ENCODE assay signal across 17 cellular contexts in the genomic region with DNA sequence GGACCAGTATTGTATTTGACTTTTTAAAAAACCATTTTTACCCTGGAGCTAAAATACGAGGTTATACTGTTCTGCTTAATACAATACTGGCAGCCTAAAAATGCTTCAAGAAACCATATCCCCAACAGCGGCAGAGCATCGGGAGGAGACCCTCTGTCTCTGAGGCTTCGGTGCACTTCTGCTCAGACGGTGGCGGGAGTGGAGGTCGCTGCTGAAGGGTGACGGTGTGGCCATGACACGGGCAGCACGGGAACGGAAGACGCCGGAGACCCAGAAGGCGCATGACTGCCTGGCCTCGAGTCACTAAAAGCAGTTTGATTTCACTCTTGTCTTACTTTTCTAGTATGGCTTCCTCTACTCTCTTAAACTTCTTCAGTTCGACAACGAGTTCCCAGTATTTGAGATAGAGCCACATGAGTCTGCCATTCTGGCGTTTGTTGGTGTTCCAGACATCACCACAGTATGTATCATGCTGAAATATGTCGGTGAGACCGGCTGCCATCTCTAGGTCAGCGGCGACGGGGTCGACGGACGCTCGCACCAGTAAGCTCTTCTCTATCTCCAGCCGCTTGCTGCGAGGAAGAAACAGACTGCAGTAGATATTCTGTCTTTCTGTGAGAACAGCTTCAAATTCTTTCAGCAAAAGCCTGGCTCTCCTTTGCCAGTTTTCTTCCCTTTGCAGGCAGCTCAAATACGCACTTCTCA. TPM values are rescaled to one million over a fixed set of nuclear protein-coding genes. Genes with fewer than 3 reads are reported as not detected.
"Had no signal": no experiment of that assay in that cellular context is flagged by ENCODE, and none has a peak within 500 bp of the region (broad histone marks: within the 10 kb centered on the region; RNA-seq: fewer than 3 reads in every experiment).

No MANE protein-coding gene starts in this region.

- FAIRE-seq: bronchial epithelial cell, endometrium, urothelium cell line had no signal

- DNase-seq: activated naive CD4-positive, alpha-beta T cell treated with anti-CD3 and anti-CD28 coated beads, Interleukin-2, amount 10 ng/mL, durations not matched to agents 7 days and 5 days; glutamatergic neuron; left colon; natural killer cell; retina; stimulated activated CD4-positive, alpha-beta T cell treated with anti-CD3 and anti-CD28 coated beads, Interleukin-2, amount 100 ng/mL, for 48 hours; thyroid gland had no signal

- H3K27me3 ChIP-seq: ascending aorta, esophagus muscularis mucosa, thyroid gland had no signal

- H3K4me3 Mint-ChIP-seq: activated naive CD4-positive, alpha-beta T cell treated with anti-CD3 and anti-CD28 coated beads, Interleukin-2, amount 10 ng/mL, durations not matched to agents 7 days and 5 days; natural killer cell; stimulated activated memory B cell treated with anti-CD40 and anti-IgM and Interleukin-4, amounts not matched to agents 10 μg/mL and 1 μg/mL and 100 μg/mL, for 72 hours; T-helper 2 cell treated with Interferon-gamma antibody and Interleukin-4, amounts not matched to agents 5 μg/mL and 100 μg/mL, for 36 hours had no signal

- H3K4me3 ChIP-seq: ascending aorta, esophagus muscularis mucosa, thyroid gland had no signal

- H3K4me1 ChIP-seq: ascending aorta, thyroid gland had no signal

- ATAC-seq: activated CD4-positive, CD25-positive, alpha-beta regulatory T cell treated with anti-CD3 and anti-CD28 coated beads, Interleukin-2, amount 50 U/mL, for 24 hours; left colon; natural killer cell; stimulated activated memory B cell treated with anti-CD40 and anti-IgM and Interleukin-4, amounts not matched to agents 10 μg/mL and 1 μg/mL and 100 μg/mL, for 72 hours had no signal

- H3K27ac ChIP-seq: ascending aorta, esophagus muscularis mucosa, thyroid gland had no signal

- H3K9me3 Mint-ChIP-seq: activated naive CD4-positive, alpha-beta T cell treated with anti-CD3 and anti-CD28 coated beads, Interleukin-2, amount 10 ng/mL, durations not matched to agents 7 days and 5 days; natural killer cell; stimulated activated memory B cell treated with anti-CD40 and anti-IgM and Interleukin-4, amounts not matched to agents 10 μg/mL and 1 μg/mL and 100 μg/mL, for 72 hours; T-helper 2 cell treated with Interferon-gamma antibody and Interleukin-4, amounts not matched to agents 5 μg/mL and 100 μg/mL, for 36 hours had no signal

- H3K27ac Mint-ChIP-seq: activated naive CD4-positive, alpha-beta T cell treated with anti-CD3 and anti-CD28 coated beads, Interleukin-2, amount 10 ng/mL, durations not matched to agents 7 days and 5 days; natural killer cell; stimulated activated memory B cell treated with anti-CD40 and anti-IgM and Interleukin-4, amounts not matched to agents 10 μg/mL and 1 μg/mL and 100 μg/mL, for 72 hours; T-helper 2 cell treated with Interferon-gamma antibody and Interleukin-4, amounts not matched to agents 5 μg/mL and 100 μg/mL, for 36 hours had no signal

- H3K9me3 ChIP-seq: ascending aorta, esophagus muscularis mucosa, thyroid gland had no signal

- H3K27me3 Mint-ChIP-seq: activated naive CD4-positive, alpha-beta T cell treated with anti-CD3 and anti-CD28 coated beads, Interleukin-2, amount 10 ng/mL, durations not matched to agents 7 days and 5 days; stimulated activated memory B cell treated with anti-CD40 and anti-IgM and Interleukin-4, amounts not matched to agents 10 μg/mL and 1 μg/mL and 100 μg/mL, for 72 hours had no signal

RNA-seq across cellular contexts. Expression of gene LRRC14B, which starts 13.8 kb away (rescaled TPM):
- total RNA-seq: activated CD8-positive, alpha-beta memory T cell treated with anti-CD3 and anti-CD28 coated beads for 36 hours; ascending aorta; bronchial epithelial cell; esophagus muscularis mucosa; left colon; lung microvascular endothelial cell; natural killer cell; thyroid gland had no signal
